1 cellular context compared by ENCODE assay signal in the genomic region with DNA sequence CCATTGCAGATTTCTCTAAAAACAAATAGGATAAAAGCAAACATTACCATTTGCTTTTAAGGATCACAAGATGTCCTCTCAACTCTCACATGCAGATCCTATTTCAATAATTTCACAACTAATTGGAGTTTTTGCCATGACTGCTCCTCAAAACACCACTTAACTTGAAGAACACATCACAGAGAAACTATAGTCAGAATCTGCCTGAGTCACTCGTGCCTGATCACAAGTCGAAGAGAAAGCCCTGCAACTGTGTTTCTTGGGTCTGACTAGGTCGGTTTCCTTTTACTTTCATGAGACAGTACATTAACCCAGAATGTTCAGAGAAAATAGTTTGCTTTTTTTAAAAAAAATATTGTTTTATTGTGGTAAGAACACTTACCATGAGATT.
TF ChIP-seq lines count a peak whose summit lies in the region.

No MANE protein-coding gene starts in this region.

TF ChIP-seq in HEK293, 187 proteins besides CTCF, POLR2A, EP300 and RAD21 (continued from another document):
- TF ChIP-seq, protein P1, sequence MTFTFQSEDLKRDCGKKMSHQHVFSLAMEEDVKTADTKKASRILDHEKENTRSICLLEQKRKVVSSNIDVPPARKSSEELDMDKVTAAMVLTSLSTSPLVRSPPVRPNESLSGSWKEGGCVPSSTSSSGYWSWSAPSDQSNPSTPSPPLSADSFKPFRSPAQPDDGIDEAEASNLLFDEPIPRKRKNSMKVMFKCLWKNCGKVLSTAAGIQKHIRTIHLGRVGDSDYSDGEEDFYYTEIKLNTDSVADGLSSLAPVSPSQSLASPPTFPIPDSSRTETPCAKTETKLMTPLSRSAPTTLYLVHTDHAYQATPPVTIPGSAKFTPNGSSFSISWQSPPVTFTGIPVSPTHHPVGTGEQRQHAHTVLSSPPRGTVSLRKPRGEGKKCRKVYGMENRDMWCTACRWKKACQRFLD (tag by site-specific recombination; IDR thresholded peaks at IDR 0.05) = no peak
- TF ChIP-seq ZNF211 (tag by site-specific recombination; IDR thresholded peaks at IDR 0.05; ENCODE audit: low read depth) = no peak
- no peak for TF ChIP-seq ZNF530 (tag by site-specific recombination; IDR thresholded peaks at IDR 0.05; ENCODE audit: low read depth)
- 0 out of 2 replicates have a peak, but pooled peaks have one; percentile 18 for TF ChIP-seq OVOL3 (tag by site-specific recombination; IDR thresholded peaks at IDR 0.05)
- TF ChIP-seq, protein P2, sequence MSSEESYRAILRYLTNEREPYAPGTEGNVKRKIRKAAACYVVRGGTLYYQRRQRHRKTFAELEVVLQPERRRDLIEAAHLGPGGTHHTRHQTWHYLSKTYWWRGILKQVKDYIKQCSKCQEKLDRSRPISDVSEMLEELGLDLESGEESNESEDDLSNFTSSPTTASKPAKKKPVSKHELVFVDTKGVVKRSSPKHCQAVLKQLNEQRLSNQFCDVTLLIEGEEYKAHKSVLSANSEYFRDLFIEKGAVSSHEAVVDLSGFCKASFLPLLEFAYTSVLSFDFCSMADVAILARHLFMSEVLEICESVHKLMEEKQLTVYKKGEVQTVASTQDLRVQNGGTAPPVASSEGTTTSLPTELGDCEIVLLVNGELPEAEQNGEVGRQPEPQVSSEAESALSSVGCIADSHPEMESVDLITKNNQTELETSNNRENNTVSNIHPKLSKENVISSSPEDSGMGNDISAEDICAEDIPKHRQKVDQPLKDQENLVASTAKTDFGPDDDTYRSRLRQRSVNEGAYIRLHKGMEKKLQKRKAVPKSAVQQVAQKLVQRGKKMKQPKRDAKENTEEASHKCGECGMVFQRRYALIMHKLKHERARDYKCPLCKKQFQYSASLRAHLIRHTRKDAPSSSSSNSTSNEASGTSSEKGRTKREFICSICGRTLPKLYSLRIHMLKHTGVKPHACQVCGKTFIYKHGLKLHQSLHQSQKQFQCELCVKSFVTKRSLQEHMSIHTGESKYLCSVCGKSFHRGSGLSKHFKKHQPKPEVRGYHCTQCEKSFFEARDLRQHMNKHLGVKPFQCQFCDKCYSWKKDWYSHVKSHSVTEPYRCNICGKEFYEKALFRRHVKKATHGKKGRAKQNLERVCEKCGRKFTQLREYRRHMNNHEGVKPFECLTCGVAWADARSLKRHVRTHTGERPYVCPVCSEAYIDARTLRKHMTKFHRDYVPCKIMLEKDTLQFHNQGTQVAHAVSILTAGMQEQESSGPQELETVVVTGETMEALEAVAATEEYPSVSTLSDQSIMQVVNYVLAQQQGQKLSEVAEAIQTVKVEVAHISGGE (tag by site-specific recombination; conservative IDR thresholded peaks at IDR 0.05; ENCODE audit: low read depth) = no peak
- no peak for TF ChIP-seq ZNF664 (tag by site-specific recombination; IDR thresholded peaks at IDR 0.05)
- TF ChIP-seq ZNF518A (tag by site-specific recombination; conservative IDR thresholded peaks at IDR 0.05; ENCODE audit: low read depth) = no peak
- TF ChIP-seq, protein P3, sequence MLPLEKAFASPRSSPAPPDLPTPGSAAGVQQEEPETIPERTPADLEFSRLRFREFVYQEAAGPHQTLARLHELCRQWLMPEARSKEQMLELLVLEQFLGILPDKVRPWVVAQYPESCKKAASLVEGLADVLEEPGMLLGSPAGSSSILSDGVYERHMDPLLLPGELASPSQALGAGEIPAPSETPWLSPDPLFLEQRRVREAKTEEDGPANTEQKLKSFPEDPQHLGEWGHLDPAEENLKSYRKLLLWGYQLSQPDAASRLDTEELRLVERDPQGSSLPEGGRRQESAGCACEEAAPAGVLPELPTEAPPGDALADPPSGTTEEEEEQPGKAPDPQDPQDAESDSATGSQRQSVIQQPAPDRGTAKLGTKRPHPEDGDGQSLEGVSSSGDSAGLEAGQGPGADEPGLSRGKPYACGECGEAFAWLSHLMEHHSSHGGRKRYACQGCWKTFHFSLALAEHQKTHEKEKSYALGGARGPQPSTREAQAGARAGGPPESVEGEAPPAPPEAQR (tag by site-specific recombination; IDR thresholded peaks at IDR 0.05) = no peak
- TF ChIP-seq ZNF514 (tag by site-specific recombination; IDR thresholded peaks at IDR 0.05) = no peak
- TF ChIP-seq ZNF544 (tag by site-specific recombination; IDR thresholded peaks at IDR 0.05) = no peak
- TF ChIP-seq ZNF248 (tag by site-specific recombination; IDR thresholded peaks at IDR 0.05) = no peak
- no peak for TF ChIP-seq ZNF621 (tag by site-specific recombination; IDR thresholded peaks at IDR 0.05)
- no peak for TF ChIP-seq KLF7 (tag by site-specific recombination; IDR thresholded peaks at IDR 0.05; ENCODE audit: borderline replicate concordance)
- TF ChIP-seq ZNF654 (tag by site-specific recombination; IDR thresholded peaks at IDR 0.05; ENCODE audit: low read depth) = no peak
